In genomic region chr15:99090011-99090699, GRCh38 we compare ENCODE assay signal across 8 cellular contexts. TPM values are rescaled to one million over a fixed set of nuclear protein-coding genes. Genes with fewer than 3 reads are reported as not detected.
DNase-seq lines count a peak whose midpoint lies in the region; ATAC-seq and TF ChIP-seq lines count a peak whose summit lies in the region.

No MANE protein-coding gene starts in this region.

- H3K4me3 ChIP-seq in Karpas-422 (ENCODE audit: low read length) = no peak overlapping the region; the same call in 1 of the 2 replicates
- H3K4me3 ChIP-seq in heart right ventricle = no peak overlapping the region

- H3K9me3 Mint-ChIP-seq in activated CD8-positive, alpha-beta T cell treated with anti-CD3 and anti-CD28 coated beads for 36 hours = no peaks in the 10 kb centered on the region
- no peaks in the 10 kb centered on the region for H3K9me3 Mint-ChIP-seq in activated CD8-positive, alpha-beta T cell treated with anti-CD3 and anti-CD28 coated beads, Interleukin-2, amount 10 ng/mL, durations not matched to agents 7 days and 5 days (ENCODE audit: insufficient read depth)

- CTCF ChIA-PET in activated CD8-positive, alpha-beta T cell treated with anti-CD3 and anti-CD28 coated beads for 36 hours (lab: Charles Lee) = interaction anchor here (1.1 to 2.3 kb wide), 3 partner anchors 10 to 14 kb away, joined by 4 to 13 read pairs (median 6); no protein-coding TSS in a partner anchor
- CTCF ChIA-PET in activated CD8-positive, alpha-beta T cell treated with anti-CD3 and anti-CD28 coated beads, Interleukin-2, amount 10 ng/mL, durations not matched to agents 7 days and 5 days (lab: Charles Lee) = interaction anchor here (1.3 to 3.0 kb wide), 2 partner anchors 10 to 14 kb away, joined by 5 to 16 read pairs; no protein-coding TSS in a partner anchor

- H3K27me3 ChIP-seq in Karpas-422 (ENCODE audit: low read length) (no peaks in the 10 kb centered on the region), heart right ventricle (no peaks in the 10 kb centered on the region)

- no peaks in the 10 kb centered on the region for H4K20me1 ChIP-seq in Karpas-422 (ENCODE audit: insufficient read depth, low read depth, low read length)

- H3K79me2 ChIP-seq in Karpas-422 (ENCODE audit: low read length) = no peaks in the 10 kb centered on the region

- WGBS in heart right ventricle, 2 donors = 63 to 75% methylated on average over 3 of the region's 3 CpGs

- H3K36me3 Mint-ChIP-seq in activated CD8-positive, alpha-beta T cell treated with anti-CD3 and anti-CD28 coated beads for 36 hours (ENCODE audit: low read depth) = no peaks in the 10 kb centered on the region
- no peaks in the 10 kb centered on the region for H3K36me3 Mint-ChIP-seq in activated CD8-positive, alpha-beta T cell treated with anti-CD3 and anti-CD28 coated beads, Interleukin-2, amount 10 ng/mL, durations not matched to agents 7 days and 5 days (ENCODE audit: low read depth)

- TF ChIP-seq CTCF in activated CD8-positive, alpha-beta T cell treated with anti-CD3 and anti-CD28 coated beads for 36 hours (IDR thresholded peaks at IDR 0.05) = no peak
- no peak for TF ChIP-seq CTCF in heart right ventricle (IDR thresholded peaks at IDR 0.05)

- no peak overlapping the region for H3K4me3 Mint-ChIP-seq in activated CD8-positive, alpha-beta T cell treated with anti-CD3 and anti-CD28 coated beads for 36 hours
- no peak overlapping the region for H3K4me3 Mint-ChIP-seq in activated CD8-positive, alpha-beta T cell treated with anti-CD3 and anti-CD28 coated beads, Interleukin-2, amount 10 ng/mL, durations not matched to agents 7 days and 5 days

- no peak for DNase-seq in activated CD8-positive, alpha-beta T cell treated with anti-CD3 and anti-CD28 coated beads for 36 hours
- no peak for DNase-seq in activated CD8-positive, alpha-beta T cell treated with anti-CD3 and anti-CD28 coated beads, Interleukin-2, amount 10 ng/mL, durations not matched to agents 7 days and 5 days
- peak; percentile 87 for DNase-seq in Karpas-422
- peak; percentile 19 for DNase-seq in sciatic nerve (ENCODE audit: low spot score)
- no peak for DNase-seq in putamen (ENCODE audit: low spot score)
- DNase-seq in heart right ventricle = no peak
- DNase-seq in SKM-1 treated with dmso at 0.1 percent for 144 hours (lab: John Stamatoyannopoulos, UW; ENCODE audit: unreplicated experiment) = no peak

- peak overlapping the region; percentile 26 for H3K27ac Mint-ChIP-seq in activated CD8-positive, alpha-beta T cell treated with anti-CD3 and anti-CD28 coated beads for 36 hours
- H3K27ac Mint-ChIP-seq in activated CD8-positive, alpha-beta T cell treated with anti-CD3 and anti-CD28 coated beads, Interleukin-2, amount 10 ng/mL, durations not matched to agents 7 days and 5 days = no peak overlapping the region

- H3K36me3 ChIP-seq in Karpas-422 (ENCODE audit: insufficient read depth, low read length) = no peaks in the 10 kb centered on the region
- no peaks in the 10 kb centered on the region for H3K36me3 ChIP-seq in heart right ventricle

- H3K9me3 ChIP-seq in Karpas-422 (ENCODE audit: low read length) = no peaks in the 10 kb centered on the region
- H3K9me3 ChIP-seq in heart right ventricle = no peaks in the 10 kb centered on the region

- no peak overlapping the region for H3K9ac ChIP-seq in Karpas-422 (ENCODE audit: low read length)

- H3K4me1 ChIP-seq in Karpas-422 (ENCODE audit: low read length) = peaks cover 16% of the 10 kb centered on the region
- no peaks in the 10 kb centered on the region for H3K4me1 ChIP-seq in heart right ventricle

- no peaks in the 10 kb centered on the region for H3K27me3 Mint-ChIP-seq in activated CD8-positive, alpha-beta T cell treated with anti-CD3 and anti-CD28 coated beads for 36 hours
- H3K27me3 Mint-ChIP-seq in activated CD8-positive, alpha-beta T cell treated with anti-CD3 and anti-CD28 coated beads, Interleukin-2, amount 10 ng/mL, durations not matched to agents 7 days and 5 days (ENCODE audit: low read depth) = no peaks in the 10 kb centered on the region

- peak; percentile 42 for ATAC-seq in activated CD8-positive, alpha-beta T cell treated with anti-CD3 and anti-CD28 coated beads for 36 hours
- ATAC-seq in activated CD8-positive, alpha-beta T cell treated with anti-CD3 and anti-CD28 coated beads, Interleukin-2, amount 10 ng/mL, durations not matched to agents 7 days and 5 days = no peak
- ATAC-seq in HG02610 (IDR thresholded peaks at IDR 0.05; ENCODE audit: unreplicated experiment) (peak; percentile 99), sciatic nerve (no peak), heart right ventricle (no peak)

- peaks cover 6% of the 10 kb centered on the region for H3K4me1 Mint-ChIP-seq in activated CD8-positive, alpha-beta T cell treated with anti-CD3 and anti-CD28 coated beads for 36 hours (ENCODE audit: low read depth)
- peaks cover 6% of the 10 kb centered on the region for H3K4me1 Mint-ChIP-seq in activated CD8-positive, alpha-beta T cell treated with anti-CD3 and anti-CD28 coated beads, Interleukin-2, amount 10 ng/mL, durations not matched to agents 7 days and 5 days (ENCODE audit: low read depth)

- intact Hi-C loops in activated CD8-positive, alpha-beta T cell treated with anti-CD3 and anti-CD28 coated beads for 36 hours (cut with micrococcal nuclease) = no loop called here
- intact Hi-C loops in sciatic nerve (cut with DNase I) (no loop called here), heart right ventricle (cut with DNase I) (no loop called here)

- no peak overlapping the region for H3K27ac ChIP-seq in Karpas-422 (ENCODE audit: low read length)
- no peak overlapping the region for H3K27ac ChIP-seq in heart right ventricle

- peak overlapping the region; percentile 52 for H3K4me2 ChIP-seq in Karpas-422 (ENCODE audit: low read depth, low read length, poor library complexity, severe bottlenecking)

- POLR2A ChIA-PET in activated CD8-positive, alpha-beta T cell treated with anti-CD3 and anti-CD28 coated beads for 36 hours (lab: Charles Lee) = no interaction called here
- POLR2A ChIA-PET in activated CD8-positive, alpha-beta T cell treated with anti-CD3 and anti-CD28 coated beads, Interleukin-2, amount 10 ng/mL, durations not matched to agents 7 days and 5 days (lab: Charles Lee) = no interaction called here

- H2AFZ ChIP-seq in Karpas-422 (ENCODE audit: low read length) = no peak overlapping the region

- H3K9me2 ChIP-seq in Karpas-422 (replicated peaks; ENCODE audit: insufficient read depth, low read length) = no peaks in the 10 kb centered on the region

RNA-seq across cellular contexts. Expression of gene SYNM, which starts 14.7 kb away (rescaled TPM):
- total RNA-seq in activated CD8-positive, alpha-beta T cell treated with anti-CD3 and anti-CD28 coated beads for 36 hours = under 1 TPM; 0.63 to 0.69 TPM
- under 1 TPM; 0.18 to 0.29 TPM for total RNA-seq in activated CD8-positive, alpha-beta T cell treated with anti-CD3 and anti-CD28 coated beads, Interleukin-2, amount 10 ng/mL, durations not matched to agents 7 days and 5 days
- not detected in 2 replicates for total RNA-seq in Karpas-422 (2014; rRNA removed; shearing (Covaris generic); ENCODE audit: low replicate concordance)
- total RNA-seq in sciatic nerve (33.7 TPM), heart right ventricle (100 to 1,000 TPM; 256 to 456 (median 357) TPM)
- polyA plus RNA-seq in heart right ventricle = 100 to 1,000 TPM in 1 of 2 donors, 10 to 100 TPM in 1; 59.4 to 103 TPM

Comparison
In these comparisons a context has a peak if more than half of its experiments do, and no peak if none do; other contexts are left out.
1. ATAC-seq: peak in activated CD8-positive, alpha-beta T cell treated with anti-CD3 and anti-CD28 coated beads for 36 hours (single experiment) and HG02610 (single experiment); none in activated CD8-positive, alpha-beta T cell treated with anti-CD3 and anti-CD28 coated beads, Interleukin-2, amount 10 ng/mL, durations not matched to agents 7 days and 5 days (single experiment), sciatic nerve (single experiment) and heart right ventricle (0 of 8).
2. DNase-seq: peak in Karpas-422 (single experiment) and sciatic nerve (single experiment); none in activated CD8-positive, alpha-beta T cell treated with anti-CD3 and anti-CD28 coated beads for 36 hours (single experiment), activated CD8-positive, alpha-beta T cell treated with anti-CD3 and anti-CD28 coated beads, Interleukin-2, amount 10 ng/mL, durations not matched to agents 7 days and 5 days (single experiment), putamen (single experiment), heart right ventricle (0 of 2) and SKM-1 treated with dmso at 0.1 percent for 144 hours (single experiment).
3. RNA of gene SYNM, which starts 14.7 kb away (total RNA-seq): 256 to 456 TPM in heart right ventricle and 33.7 TPM in sciatic nerve (single experiment); 0.63 to 0.69 TPM in activated CD8-positive, alpha-beta T cell treated with anti-CD3 and anti-CD28 coated beads for 36 hours, 0.18 to 0.29 TPM in activated CD8-positive, alpha-beta T cell treated with anti-CD3 and anti-CD28 coated beads, Interleukin-2, amount 10 ng/mL, durations not matched to agents 7 days and 5 days and not detected in Karpas-422; every median in the first group is over 10 times any median in the second.